In genomic region chr4:60682901-60683300, GRCh38 we compare ENCODE assay signal across 20 cellular contexts.
DNase-seq lines count a peak whose midpoint lies in the region; TF ChIP-seq lines count a peak whose summit lies in the region.
"Had no signal": no experiment of that assay in that cellular context is flagged by ENCODE, and none has a peak within 500 bp of the region (broad histone marks: within the 10 kb centered on the region; RNA-seq: fewer than 3 reads in every experiment).

No MANE protein-coding gene starts in this region.

- no peaks in the 10 kb centered on the region for H3K36me3 Mint-ChIP-seq in activated T-helper 2 cell treated with anti-CD3 and anti-CD28 coated beads, Interferon-gamma antibody, Interleukin-2, Interleukin-4, amounts not matched to agents 10 μg/mL and 5 μg/mL and 100 μg/mL, durations not matched to agents 14 hours and 24 hours and 36 hours (ENCODE audit: low read depth)
- no peaks in the 10 kb centered on the region for H3K36me3 Mint-ChIP-seq in activated T-cell treated with anti-CD3 and anti-CD28 coated beads, Interleukin-2, amount 50 U/mL, for 24 hours (ENCODE audit: low read depth)

- no peak overlapping the region for H3K27ac Mint-ChIP-seq in activated T-helper 2 cell treated with anti-CD3 and anti-CD28 coated beads, Interferon-gamma antibody, Interleukin-2, Interleukin-4, amounts not matched to agents 10 μg/mL and 5 μg/mL and 100 μg/mL, durations not matched to agents 14 hours and 24 hours and 36 hours
- H3K27ac Mint-ChIP-seq in activated T-cell treated with anti-CD3 and anti-CD28 coated beads, Interleukin-2, amount 50 U/mL, for 24 hours: no peak overlapping the region
- H3K27ac Mint-ChIP-seq: activated B cell treated with CpG ODN at 0.5 μM for 24 hours; activated CD4-positive, alpha-beta memory T cell treated with anti-CD3 and anti-CD28 coated beads, Interleukin-2, amount 10 ng/mL, durations not matched to agents 7 days and 5 days; activated naive CD4-positive, alpha-beta T cell treated with anti-CD3 and anti-CD28 coated beads for 36 hours had no signal

- in situ Hi-C loops in astrocyte of the spinal cord (cut with HindIII; ENCODE audit: low sequenced_read_pairs): no loop called here

- intact Hi-C loops in activated T-helper 2 cell treated with anti-CD3 and anti-CD28 coated beads, Interferon-gamma antibody, Interleukin-2, Interleukin-4, amounts not matched to agents 10 μg/mL and 5 μg/mL and 100 μg/mL, durations not matched to agents 14 hours and 24 hours and 36 hours (cut with micrococcal nuclease): no loop called here

- no peaks in the 10 kb centered on the region for H3K27me3 Mint-ChIP-seq in activated T-helper 2 cell treated with anti-CD3 and anti-CD28 coated beads, Interferon-gamma antibody, Interleukin-2, Interleukin-4, amounts not matched to agents 10 μg/mL and 5 μg/mL and 100 μg/mL, durations not matched to agents 14 hours and 24 hours and 36 hours (ENCODE audit: low read depth)
- no peaks in the 10 kb centered on the region for H3K27me3 Mint-ChIP-seq in activated T-cell treated with anti-CD3 and anti-CD28 coated beads, Interleukin-2, amount 50 U/mL, for 24 hours
- H3K27me3 Mint-ChIP-seq: activated B cell treated with CpG ODN at 0.5 μM for 24 hours; activated CD4-positive, alpha-beta memory T cell treated with anti-CD3 and anti-CD28 coated beads, Interleukin-2, amount 10 ng/mL, durations not matched to agents 7 days and 5 days had no signal

- no peaks in the 10 kb centered on the region for H3K4me1 Mint-ChIP-seq in activated T-helper 2 cell treated with anti-CD3 and anti-CD28 coated beads, Interferon-gamma antibody, Interleukin-2, Interleukin-4, amounts not matched to agents 10 μg/mL and 5 μg/mL and 100 μg/mL, durations not matched to agents 14 hours and 24 hours and 36 hours (ENCODE audit: low read depth)
- H3K4me1 Mint-ChIP-seq in activated T-cell treated with anti-CD3 and anti-CD28 coated beads, Interleukin-2, amount 50 U/mL, for 24 hours (ENCODE audit: low read depth): no peaks in the 10 kb centered on the region
- H3K4me1 Mint-ChIP-seq: activated B cell treated with CpG ODN at 0.5 μM for 24 hours; activated CD4-positive, alpha-beta memory T cell treated with anti-CD3 and anti-CD28 coated beads, Interleukin-2, amount 10 ng/mL, durations not matched to agents 7 days and 5 days had no signal

- no peak overlapping the region for H3K4me3 ChIP-seq in astrocyte of the spinal cord (ENCODE audit: low read depth, low read length)
- H3K4me3 ChIP-seq in foreskin fibroblast (ENCODE audit: low read depth in 1 of 2, low read length in 2 of 2): peak overlapping the region in 1 of 2 donors; percentile 34
- H3K4me3 ChIP-seq: body of pancreas, left ventricle myocardium inferior, suprapubic skin had no signal

- H3K9me3 Mint-ChIP-seq in activated T-helper 2 cell treated with anti-CD3 and anti-CD28 coated beads, Interferon-gamma antibody, Interleukin-2, Interleukin-4, amounts not matched to agents 10 μg/mL and 5 μg/mL and 100 μg/mL, durations not matched to agents 14 hours and 24 hours and 36 hours: peaks cover 24% of the 10 kb centered on the region
- peaks cover 10% of the 10 kb centered on the region for H3K9me3 Mint-ChIP-seq in activated T-cell treated with anti-CD3 and anti-CD28 coated beads, Interleukin-2, amount 50 U/mL, for 24 hours
- H3K9me3 Mint-ChIP-seq: activated B cell treated with CpG ODN at 0.5 μM for 24 hours had no signal

- DNase-seq in AG08395 (ENCODE audit: low spot score) (peak; percentile 39), HS-27A (ENCODE audit: low read depth) (peak; percentile 64), astrocyte of the spinal cord (ENCODE audit: low read depth, low spot score) (peak; percentile 71), foreskin fibroblast (peak; percentile 24 to 59), iPS-NIHi7 (ENCODE audit: extremely low spot score) (no peak)
- DNase-seq in stimulated activated CD4-positive, alpha-beta T cell treated with anti-CD3 and anti-CD28 coated beads, Interleukin-4, amount 100 ng/mL, for 1 hour: no peak
- no peak for DNase-seq in activated T-helper 2 cell treated with anti-CD3 and anti-CD28 coated beads, Interferon-gamma antibody, Interleukin-2, Interleukin-4, amounts not matched to agents 10 μg/mL and 5 μg/mL and 100 μg/mL, durations not matched to agents 14 hours and 24 hours and 36 hours (ENCODE audit: low spot score)
- no peak for DNase-seq in activated T-cell treated with anti-CD3 and anti-CD28 coated beads, Interleukin-2, amount 50 U/mL, for 24 hours
- DNase-seq: ACHN; activated B cell treated with CpG ODN at 0.5 μM for 24 hours; activated CD4-positive, alpha-beta memory T cell treated with anti-CD3 and anti-CD28 coated beads, Interleukin-2, amount 10 ng/mL, durations not matched to agents 7 days and 5 days; activated naive CD4-positive, alpha-beta T cell treated with anti-CD3 and anti-CD28 coated beads for 36 hours; activated T-cell treated with anti-CD3 and anti-CD28 coated beads, Interleukin-2, amount 50 U/mL, for 1 hour; body of pancreas; DMS79 treated with DMSO at 0.1 percent for 48 hours; left ventricle myocardium inferior; NCI-H1092; NCI-H774; stimulated activated CD4-positive, alpha-beta T cell treated with anti-CD3 and anti-CD28 coated beads, Interleukin-12 subunit alpha, Interleukin-12 subunit beta, amount 100 ng/mL, for 4 hours had no signal

- no peak for TF ChIP-seq CTCF in astrocyte of the spinal cord (IDR thresholded peaks at IDR 0.05; ENCODE audit: low read depth, low read length)
- TF ChIP-seq CTCF in foreskin fibroblast (IDR thresholded peaks at IDR 0.05; ENCODE audit: low read depth, low read length): no peak

- H3K4me3 Mint-ChIP-seq in activated T-helper 2 cell treated with anti-CD3 and anti-CD28 coated beads, Interferon-gamma antibody, Interleukin-2, Interleukin-4, amounts not matched to agents 10 μg/mL and 5 μg/mL and 100 μg/mL, durations not matched to agents 14 hours and 24 hours and 36 hours (ENCODE audit: low read depth): no peak overlapping the region
- H3K4me3 Mint-ChIP-seq in activated T-cell treated with anti-CD3 and anti-CD28 coated beads, Interleukin-2, amount 50 U/mL, for 24 hours: no peak overlapping the region
- H3K4me3 Mint-ChIP-seq: activated B cell treated with CpG ODN at 0.5 μM for 24 hours; activated CD4-positive, alpha-beta memory T cell treated with anti-CD3 and anti-CD28 coated beads, Interleukin-2, amount 10 ng/mL, durations not matched to agents 7 days and 5 days; activated naive CD4-positive, alpha-beta T cell treated with anti-CD3 and anti-CD28 coated beads for 36 hours had no signal

Comparison
In these comparisons a context has a peak if more than half of its experiments do, and no peak if none do; other contexts are left out.
1. DNase-seq: peak in AG08395 (single experiment), HS-27A (single experiment), astrocyte of the spinal cord (single experiment) and foreskin fibroblast (2 of 2); none in iPS-NIHi7 (single experiment), stimulated activated CD4-positive, alpha-beta T cell treated with anti-CD3 and anti-CD28 coated beads, Interleukin-4, amount 100 ng/mL, for 1 hour (single experiment), activated T-helper 2 cell treated with anti-CD3 and anti-CD28 coated beads, Interferon-gamma antibody, Interleukin-2, Interleukin-4, amounts not matched to agents 10 μg/mL and 5 μg/mL and 100 μg/mL, durations not matched to agents 14 hours and 24 hours and 36 hours (single experiment) and activated T-cell treated with anti-CD3 and anti-CD28 coated beads, Interleukin-2, amount 50 U/mL, for 24 hours (single experiment).